ENCODE assay signal across 1 cellular context in genomic region chr7:6035165-6035564, GRCh38.
TF ChIP-seq lines count a peak whose summit lies in the region.

No MANE protein-coding gene starts in this region.

TF ChIP-seq in HepG2, 621 proteins besides CTCF, POLR2A, EP300 and RAD21:
- no peak for TF ChIP-seq ZNF83 (CRISPR knock-in tag; IDR thresholded peaks at IDR 0.05; ENCODE audit: borderline replicate concordance)
- peak; percentile 20 for TF ChIP-seq RBM22 (optimal IDR thresholded peaks at IDR 0.05; ENCODE audit: low read length)
